In the genomic region with DNA sequence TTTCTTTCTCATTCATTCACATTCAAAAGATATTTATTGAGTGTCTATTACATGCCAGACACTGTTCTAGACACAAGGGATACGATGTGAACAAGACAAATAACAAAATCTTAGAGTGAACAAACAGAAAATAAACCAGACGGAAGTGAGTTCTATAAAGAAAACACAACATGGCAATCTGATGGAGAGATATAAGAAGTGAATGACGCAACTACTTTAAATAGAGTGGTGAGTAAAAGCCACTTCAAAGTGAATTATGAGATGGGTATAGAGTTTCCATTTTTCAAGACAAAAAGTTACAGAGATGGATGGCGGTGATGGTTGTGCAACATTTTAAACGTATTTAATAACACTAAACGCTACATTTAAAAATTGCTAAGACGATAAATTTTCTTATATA, we compare ENCODE assay signal across 16 cellular contexts.
A peak's percentile ranks its signal among the peaks of the same experiment; 100 is the strongest.
DNase-seq lines count a peak whose midpoint lies in the region; ATAC-seq and TF ChIP-seq lines count a peak whose summit lies in the region.
"Had no signal": no experiment of that assay in that cellular context is flagged by ENCODE, and none has a peak within 500 bp of the region (broad histone marks: within the 10 kb centered on the region; RNA-seq: fewer than 3 reads in every experiment).

No MANE protein-coding gene starts in this region.

- H3K36me3 Mint-ChIP-seq in activated T-cell treated with anti-CD3 and anti-CD28 coated beads, Interleukin-2, amount 50 U/mL, for 72 hours (ENCODE audit: insufficient read depth in 2 of 2): peaks cover 3 to 10% of the 10 kb centered on the region in 2 donors
- peaks cover 0 to 9% of the 10 kb centered on the region in 2 donors for H3K36me3 Mint-ChIP-seq in activated naive CD4-positive, alpha-beta T cell treated with anti-CD3 and anti-CD28 coated beads, Interleukin-2, amount 50 U/mL, for 72 hours
- H3K36me3 Mint-ChIP-seq: natural killer cell treated with Interleukin-12 subunit alpha and Interleukin-12 subunit beta and Interleukin-15 and Interleukin-18, amount 100 ng/mL, for 72 hours had no signal

- no peak for DNase-seq in activated T-cell treated with anti-CD3 and anti-CD28 coated beads, Interleukin-2, amount 50 U/mL, for 72 hours
- DNase-seq in activated T-cell treated with anti-CD3 and anti-CD28 coated beads for 4 hours: no peak
- peak; percentile 62 for DNase-seq in NCI-H1436 treated with DMSO at 0.1 percent for 48 hours (lab: John Stamatoyannopoulos, UW)
- no peak for DNase-seq in activated naive CD4-positive, alpha-beta T cell treated with anti-CD3 and anti-CD28 coated beads, Interleukin-2, amount 50 U/mL, for 72 hours (ENCODE audit: low spot score in 2 of 2)
- DNase-seq in gastrocnemius medialis: no peak
- no peak for DNase-seq in GF-D8 (lab: John Stamatoyannopoulos, UW)
- no peak for DNase-seq in NOMO-1 treated with dmso at 0.1 percent for 144 hours (lab: John Stamatoyannopoulos, UW; ENCODE audit: unreplicated experiment)
- DNase-seq in NCI-H510A (lab: John Stamatoyannopoulos, UW): no peak
- DNase-seq: activated T-cell treated with anti-CD3 and anti-CD28 coated beads, Interleukin-2, amount 50 U/mL, for 24 hours; immature natural killer cell; lower lobe of right lung; NCI-H345; stimulated activated naive CD4-positive, alpha-beta T cell treated with Interleukin-2 at 50 U/mL for 16 hours had no signal

- peak overlapping the region; percentile 7 to 44 (median 34) for H3K27ac ChIP-seq in gastrocnemius medialis
- H3K27ac ChIP-seq: epithelial cell of prostate, lower lobe of right lung had no signal

- H3K4me1 ChIP-seq in gastrocnemius medialis: peaks cover 0 to 11% of the 10 kb centered on the region in 2 donors
- H3K4me1 ChIP-seq: lower lobe of right lung had no signal

- in situ Hi-C loops in gastrocnemius medialis (cut with MboI; ENCODE audit: low sequenced_read_pairs in 4 of 4): no loop called here

- no peaks in the 10 kb centered on the region for H3K9me3 ChIP-seq in gastrocnemius medialis
- H3K9me3 ChIP-seq: lower lobe of right lung had no signal

- no peaks in the 10 kb centered on the region for H3K27me3 ChIP-seq in gastrocnemius medialis

- TF ChIP-seq POLR2A in gastrocnemius medialis (IDR thresholded peaks at IDR 0.05): no peak

- peaks cover 23% of the 10 kb centered on the region for H3K4me1 Mint-ChIP-seq in activated T-cell treated with anti-CD3 and anti-CD28 coated beads, Interleukin-2, amount 50 U/mL, for 72 hours (ENCODE audit: low read depth)
- H3K4me1 Mint-ChIP-seq: immature natural killer cell had no signal

- intact Hi-C loops in gastrocnemius medialis (cut with DNase I; ENCODE audit: low total_unique reads): no loop called here

- no peaks in the 10 kb centered on the region for H3K27me3 Mint-ChIP-seq in activated T-cell treated with anti-CD3 and anti-CD28 coated beads, Interleukin-2, amount 50 U/mL, for 72 hours (ENCODE audit: low read depth)
- H3K27me3 Mint-ChIP-seq: activated T-cell treated with anti-CD3 and anti-CD28 coated beads, Interleukin-2, amount 50 U/mL, for 24 hours; natural killer cell treated with Interleukin-12 subunit alpha and Interleukin-12 subunit beta and Interleukin-15 and Interleukin-18, amount 100 ng/mL, for 72 hours had no signal

- peaks cover 0 to 1% of the 10 kb centered on the region in 2 donors for H3K9me3 Mint-ChIP-seq in activated T-cell treated with anti-CD3 and anti-CD28 coated beads, Interleukin-2, amount 50 U/mL, for 72 hours
- no peaks in the 10 kb centered on the region for H3K9me3 Mint-ChIP-seq in activated naive CD4-positive, alpha-beta T cell treated with anti-CD3 and anti-CD28 coated beads, Interleukin-2, amount 50 U/mL, for 72 hours
- H3K9me3 Mint-ChIP-seq: activated T-cell treated with anti-CD3 and anti-CD28 coated beads, Interleukin-2, amount 50 U/mL, for 24 hours; immature natural killer cell; natural killer cell treated with Interleukin-12 subunit alpha and Interleukin-12 subunit beta and Interleukin-15 and Interleukin-18, amount 100 ng/mL, for 72 hours had no signal

- peak overlapping the region; percentile 23 to 56 for H3K4me3 Mint-ChIP-seq in activated T-cell treated with anti-CD3 and anti-CD28 coated beads, Interleukin-2, amount 50 U/mL, for 72 hours
- H3K4me3 Mint-ChIP-seq: activated T-cell treated with anti-CD3 and anti-CD28 coated beads, Interleukin-2, amount 50 U/mL, for 24 hours; immature natural killer cell; natural killer cell treated with Interleukin-12 subunit alpha and Interleukin-12 subunit beta and Interleukin-15 and Interleukin-18, amount 100 ng/mL, for 72 hours had no signal

- H3K4me3 ChIP-seq in gastrocnemius medialis: peak overlapping the region in 2 of 4 donors; percentile 1 to 16
- H3K4me3 ChIP-seq: lower lobe of right lung had no signal

- ATAC-seq in activated T-cell treated with anti-CD3 and anti-CD28 coated beads, Interleukin-2, amount 50 U/mL, for 72 hours (replicated peaks in 1 of 2): peak; percentile 81 to 96
- ATAC-seq in activated naive CD4-positive, alpha-beta T cell treated with anti-CD3 and anti-CD28 coated beads, Interleukin-2, amount 50 U/mL, for 72 hours: peak; percentile 62 to 94
- peak; percentile 93 for ATAC-seq in gastrocnemius medialis
- ATAC-seq: HepG2; lower lobe of right lung; natural killer cell treated with Interleukin-12 subunit alpha and Interleukin-12 subunit beta and Interleukin-15 and Interleukin-18, amount 100 ng/mL, for 72 hours had no signal

- peak overlapping the region; percentile 66 for H3K27ac Mint-ChIP-seq in activated T-cell treated with anti-CD3 and anti-CD28 coated beads, Interleukin-2, amount 50 U/mL, for 72 hours
- H3K27ac Mint-ChIP-seq in activated naive CD4-positive, alpha-beta T cell treated with anti-CD3 and anti-CD28 coated beads, Interleukin-2, amount 50 U/mL, for 72 hours: peak overlapping the region; percentile 12 to 57
- H3K27ac Mint-ChIP-seq: immature natural killer cell; natural killer cell treated with Interleukin-12 subunit alpha and Interleukin-12 subunit beta and Interleukin-15 and Interleukin-18, amount 100 ng/mL, for 72 hours had no signal

- no peaks in the 10 kb centered on the region for H3K36me3 ChIP-seq in gastrocnemius medialis
- H3K36me3 ChIP-seq: lower lobe of right lung had no signal

- no peak for TF ChIP-seq CTCF in gastrocnemius medialis (IDR thresholded peaks at IDR 0.05 in 4 of 5, conservative IDR thresholded peaks at IDR 0.05 in 1 of 5)
